In genomic region chr7:12130664-12131063, GRCh38 we compare ENCODE assay signal across 16 cellular contexts.
DNase-seq lines count a peak whose midpoint lies in the region; ATAC-seq, FAIRE-seq and TF ChIP-seq lines count a peak whose summit lies in the region.
"Had no signal": no experiment of that assay in that cellular context is flagged by ENCODE, and none has a peak within 500 bp of the region (broad histone marks: within the 10 kb centered on the region; RNA-seq: fewer than 3 reads in every experiment).

No MANE protein-coding gene starts in this region.

- POLR2A ChIA-PET in HepG2 (lab: Yijun Ruan, JAX), result no interaction called here
- POLR2A ChIA-PET in Panc1 (lab: Charles Lee), result no interaction called here

- in situ Hi-C loops in HepG2 (cut with HindIII; ENCODE audit: extremely low pct_ligation_motif_present, low pct_unique_long_range_greater_than_20kb), result no loop called here
- in situ Hi-C loops in Panc1 (cut with HindIII; ENCODE audit: low pct_unique_long_range_greater_than_20kb, low sequenced_read_pairs), result no loop called here

- ATAC-seq in HepG2, result no peak
- no peak for ATAC-seq in right lobe of liver
- peak; percentile 92 for ATAC-seq in Panc1
- ATAC-seq in HG03354 (IDR thresholded peaks at IDR 0.05; ENCODE audit: poor library complexity, severe bottlenecking, unreplicated experiment), result no peak
- ATAC-seq in GM18517 (IDR thresholded peaks at IDR 0.05; ENCODE audit: unreplicated experiment), result no peak
- no peak for ATAC-seq in T-helper 17 cell
- no peak for ATAC-seq in GM18861 (IDR thresholded peaks at IDR 0.05; ENCODE audit: unreplicated experiment)

- no peak overlapping the region for H3K9ac ChIP-seq in HepG2 (ENCODE audit: insufficient read depth, low read depth, low read length)

- CTCF ChIA-PET in HepG2 (lab: Yijun Ruan, JAX; ENCODE audit: low intra/inter-chr PET ratio, low total read pairs) (no interaction called here), Panc1 (lab: Charles Lee) (no interaction called here)

- TF ChIP-seq RAD21 in HepG2 (CRISPR knock-in tag; IDR thresholded peaks at IDR 0.05), result no peak

- intact Hi-C loops in HepG2 (cut with micrococcal nuclease; ENCODE audit: unreplicated experiment) (no loop called here), right lobe of liver (cut with DNase I) (no loop called here), Panc1 (cut with micrococcal nuclease; ENCODE audit: unreplicated experiment) (no loop called here)

- TF ChIP-seq POLR2A in HepG2 (IDR thresholded peaks at IDR 0.05; ENCODE audit: insufficient read depth in 1 of 2, low read depth in 2 of 2, low read length in 2 of 2) (no peak), right lobe of liver (IDR thresholded peaks at IDR 0.05) (no peak)

- no peaks in the 10 kb centered on the region for H4K20me1 ChIP-seq in HepG2 (ENCODE audit: insufficient read depth, low read length)

- TF ChIP-seq CTCF in HepG2 (CRISPR knock-in tag; IDR thresholded peaks at IDR 0.05) (no peak), right lobe of liver (IDR thresholded peaks at IDR 0.05) (no peak), Panc1 (IDR thresholded peaks at IDR 0.05) (no peak), epithelial cell of proximal tubule (conservative IDR thresholded peaks at IDR 0.05; ENCODE audit: low read depth, low read length) (no peak)

- H3K4me3 ChIP-seq in HepG2 (replicated peaks in 1 of 3; ENCODE audit: insufficient read depth in 1 of 3, low read depth in 2 of 3, low read length in 3 of 3) (no peak overlapping the region), right lobe of liver (no peak overlapping the region), Panc1 (ENCODE audit: low read depth in 2 of 2, low read length in 2 of 2) (no peak overlapping the region), epithelial cell of proximal tubule (ENCODE audit: low read depth, low read length) (no peak overlapping the region)
- H3K4me3 ChIP-seq: stomach had no signal

- DNase-seq in HepG2 (ENCODE audit: low spot score) (no peak), right lobe of liver (no peak), Panc1 (ENCODE audit: low read depth, low spot score) (no peak), epithelial cell of proximal tubule (ENCODE audit: low read depth) (peak; percentile 52), T-helper 17 cell (no peak)
- DNase-seq: activated naive CD4-positive, alpha-beta T cell treated with anti-CD3 and anti-CD28 coated beads, Interleukin-2, amount 50 U/mL, for 16 hours; caudate nucleus; H9; MV-4-11; NCI-H2171; occipital lobe; stomach had no signal

- no peaks in the 10 kb centered on the region for H3K36me3 ChIP-seq in HepG2 (replicated peaks in 1 of 2; ENCODE audit: control insufficient read depth in 1 of 2, insufficient read depth in 2 of 2, low read length in 2 of 2)
- no peaks in the 10 kb centered on the region for H3K36me3 ChIP-seq in right lobe of liver
- no peaks in the 10 kb centered on the region for H3K36me3 ChIP-seq in Panc1 (ENCODE audit: control insufficient read depth, insufficient read depth, low read length)
- H3K36me3 ChIP-seq: stomach had no signal

- no peaks in the 10 kb centered on the region for H3K27me3 Mint-ChIP-seq in T-helper 17 cell

- no peaks in the 10 kb centered on the region for H3K79me2 ChIP-seq in HepG2 (ENCODE audit: insufficient read depth, low read length)

- no peak overlapping the region for H3K4me3 Mint-ChIP-seq in T-helper 17 cell
- H3K4me3 Mint-ChIP-seq: H9 had no signal

- TF ChIP-seq EP300 in HepG2 (IDR thresholded peaks at IDR 0.05; ENCODE audit: low read depth in 2 of 2, low read length in 2 of 2) (no peak), HepG2 (CRISPR knock-in tag; IDR thresholded peaks at IDR 0.05; ENCODE audit: borderline replicate concordance) (no peak)

- FAIRE-seq in HepG2 (lab: Jason Lieb, UNC), result no peak

- no peaks in the 10 kb centered on the region for H3K4me1 ChIP-seq in HepG2 (ENCODE audit: insufficient read depth, low read length)
- H3K4me1 ChIP-seq in right lobe of liver, result no peaks in the 10 kb centered on the region
- peaks cover 3% of the 10 kb centered on the region; the same call in 1 of the 2 replicates for H3K4me1 ChIP-seq in Panc1 (ENCODE audit: control insufficient read depth, insufficient read depth, low read length)
- H3K4me1 ChIP-seq: stomach had no signal

- H2AFZ ChIP-seq in HepG2 (ENCODE audit: low read length), result no peak overlapping the region

- peaks cover 3% of the 10 kb centered on the region for H3K36me3 Mint-ChIP-seq in T-helper 17 cell (ENCODE audit: low read depth)

- no peak overlapping the region for H3K4me2 ChIP-seq in HepG2 (ENCODE audit: low read depth, low read length)

- H3K9me3 ChIP-seq in HepG2 (ENCODE audit: low read length) (peaks cover 4% of the 10 kb centered on the region; the same call in 1 of the 2 replicates), right lobe of liver (no peaks in the 10 kb centered on the region), Panc1 (ENCODE audit: control insufficient read depth, insufficient read depth, low read depth, low read length) (peaks cover 5% of the 10 kb centered on the region; the same call in 1 of the 2 replicates), T-helper 17 cell (ENCODE audit: control insufficient read depth, low read length, poor library complexity, severe bottlenecking) (no peaks in the 10 kb centered on the region)
- H3K9me3 ChIP-seq: stomach had no signal

- no peak overlapping the region for H3K27ac ChIP-seq in HepG2 (ENCODE audit: extremely low read length, insufficient read depth, low read length)
- no peak overlapping the region for H3K27ac ChIP-seq in right lobe of liver
- H3K27ac ChIP-seq in Panc1 (ENCODE audit: low read length), result peak overlapping the region; percentile 74
- H3K27ac ChIP-seq: HL-60, stomach had no signal

- peaks cover 10% of the 10 kb centered on the region for H3K4me1 Mint-ChIP-seq in T-helper 17 cell

- BruUV-seq in HepG2 (replicated peaks; lab: Mats Ljungman, UMichigan), result no TSS peak
- no TSS peak for BruUV-seq in Panc1 (replicated peaks; lab: Mats Ljungman, UMichigan)

- H3K27me3 ChIP-seq in HepG2 (ENCODE audit: control insufficient read depth in 1 of 2, insufficient read depth in 2 of 2, low read length in 2 of 2) (no peaks in the 10 kb centered on the region), right lobe of liver (no peaks in the 10 kb centered on the region), Panc1 (ENCODE audit: control insufficient read depth, insufficient read depth, low read length) (no peaks in the 10 kb centered on the region)
- H3K27me3 ChIP-seq: stomach had no signal

- H3K27ac Mint-ChIP-seq in T-helper 17 cell, result no peak overlapping the region

TF ChIP-seq in HepG2, 621 proteins besides CTCF, POLR2A, EP300 and RAD21:
- 0 out of 2 replicates have a peak, but pooled peaks have one; percentile 35 for TF ChIP-seq CEBPB (IDR thresholded peaks at IDR 0.05; ENCODE audit: borderline replicate concordance, low read depth, low read length)
- TF ChIP-seq NR1H2 (CRISPR knock-in tag; IDR thresholded peaks at IDR 0.05; ENCODE audit: borderline replicate concordance, low read depth), result no peak
- TF ChIP-seq IKZF1 (IDR thresholded peaks at IDR 0.05), result no peak
- TF ChIP-seq ZBTB2 (CRISPR knock-in tag; IDR thresholded peaks at IDR 0.05; ENCODE audit: low read depth), result no peak
TF ChIP-seq in HepG2: peak in this region for 1.
